21 cellular contexts compared by ENCODE assay signal in the genomic region with DNA sequence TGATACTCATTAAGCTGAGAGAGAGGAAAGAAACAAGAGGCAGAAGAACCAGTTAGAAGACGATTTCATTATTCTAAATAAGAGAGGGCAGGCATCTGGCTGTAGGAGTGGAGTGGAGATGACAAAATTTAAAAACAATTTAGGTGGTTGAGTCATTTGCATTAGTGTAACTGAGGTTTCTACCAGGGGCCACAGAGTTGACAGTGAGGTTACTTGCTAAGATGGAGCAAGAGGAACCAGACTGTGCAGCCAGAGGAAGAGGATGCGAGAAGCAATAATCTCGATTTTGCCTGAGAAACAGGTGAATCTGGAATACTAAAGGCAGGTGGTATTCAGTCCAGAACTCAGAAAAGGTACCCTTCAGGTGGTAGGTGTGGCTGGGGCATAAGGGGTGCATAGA.
DNase-seq lines count a peak whose midpoint lies in the region; ATAC-seq lines count a peak whose summit lies in the region.
"Had no signal": no experiment of that assay in that cellular context is flagged by ENCODE, and none has a peak within 500 bp of the region (broad histone marks: within the 10 kb centered on the region; RNA-seq: fewer than 3 reads in every experiment).

No MANE protein-coding gene starts in this region.

- no peak for DNase-seq in activated naive CD4-positive, alpha-beta T cell treated with anti-CD3 and anti-CD28 coated beads for 36 hours
- no peak for DNase-seq in activated naive CD4-positive, alpha-beta T cell (lab: John Stamatoyannopoulos, UW)
- DNase-seq in activated T-helper 1 cell treated with anti-CD3 and anti-CD28 coated beads, Interleukin-12 subunit alpha, Interleukin-12 subunit beta, Interleukin-2, Interleukin-4 antibody, amounts not matched to agents 30 ng/mL and 10 ng/mL and 1 ng/mL, durations not matched to agents 14 hours and 24 hours and 36 hours (ENCODE audit: low spot score): no peak
- DNase-seq in stimulated activated naive B cell treated with anti-CD40 and anti-IgM and Interleukin-4, amounts not matched to agents 10 μg/mL and 1 μg/mL and 100 μg/mL, for 72 hours: no peak
- DNase-seq in T-helper 2 cell: no peak
- DNase-seq: BE2C, EL, GF-D8, Karpas-422, NCI-H1694, NCI-H2081, NCI-H2171, NCI-H345, NCI-H524, NCI-H82, OCI-M1 had no signal

- ATAC-seq in GM18498 (IDR thresholded peaks at IDR 0.05; ENCODE audit: unreplicated experiment) (peak; percentile 65), HG02885 (IDR thresholded peaks at IDR 0.05; ENCODE audit: poor library complexity, unreplicated experiment) (no peak)
- ATAC-seq in stimulated activated naive B cell treated with anti-CD40 and anti-IgM and Interleukin-4, amounts not matched to agents 10 μg/mL and 1 μg/mL and 100 μg/mL, for 72 hours (replicated peaks): peak; percentile 29 to 60
- ATAC-seq: A549, HCT116, Right ventricle myocardium inferior had no signal

- CTCF ChIA-PET in activated naive CD4-positive, alpha-beta T cell treated with anti-CD3 and anti-CD28 coated beads for 36 hours (lab: Charles Lee): no interaction called here

- peaks cover 58% of the 10 kb centered on the region for H3K4me1 Mint-ChIP-seq in activated naive CD4-positive, alpha-beta T cell treated with anti-CD3 and anti-CD28 coated beads for 36 hours (ENCODE audit: low read depth)
- peaks cover 40% of the 10 kb centered on the region for H3K4me1 Mint-ChIP-seq in activated T-helper 1 cell treated with anti-CD3 and anti-CD28 coated beads, Interleukin-12 subunit alpha, Interleukin-12 subunit beta, Interleukin-2, Interleukin-4 antibody, amounts not matched to agents 30 ng/mL and 10 ng/mL and 1 ng/mL, durations not matched to agents 14 hours and 24 hours and 36 hours (ENCODE audit: low read depth)
- peaks cover 13 to 77% of the 10 kb centered on the region in 2 donors for H3K4me1 Mint-ChIP-seq in stimulated activated naive B cell treated with anti-CD40 and anti-IgM and Interleukin-4, amounts not matched to agents 10 μg/mL and 1 μg/mL and 100 μg/mL, for 72 hours

- peaks cover 3% of the 10 kb centered on the region for H3K9me3 Mint-ChIP-seq in activated naive CD4-positive, alpha-beta T cell treated with anti-CD3 and anti-CD28 coated beads for 36 hours
- peaks cover 12% of the 10 kb centered on the region for H3K9me3 Mint-ChIP-seq in activated T-helper 1 cell treated with anti-CD3 and anti-CD28 coated beads, Interleukin-12 subunit alpha, Interleukin-12 subunit beta, Interleukin-2, Interleukin-4 antibody, amounts not matched to agents 30 ng/mL and 10 ng/mL and 1 ng/mL, durations not matched to agents 14 hours and 24 hours and 36 hours
- peaks cover 4 to 7% of the 10 kb centered on the region in 2 donors for H3K9me3 Mint-ChIP-seq in stimulated activated naive B cell treated with anti-CD40 and anti-IgM and Interleukin-4, amounts not matched to agents 10 μg/mL and 1 μg/mL and 100 μg/mL, for 72 hours

- H3K27ac Mint-ChIP-seq in activated naive CD4-positive, alpha-beta T cell treated with anti-CD3 and anti-CD28 coated beads for 36 hours: peak overlapping the region; percentile 31
- H3K27ac Mint-ChIP-seq in activated T-helper 1 cell treated with anti-CD3 and anti-CD28 coated beads, Interleukin-12 subunit alpha, Interleukin-12 subunit beta, Interleukin-2, Interleukin-4 antibody, amounts not matched to agents 30 ng/mL and 10 ng/mL and 1 ng/mL, durations not matched to agents 14 hours and 24 hours and 36 hours: peak overlapping the region; percentile 82
- no peak overlapping the region for H3K27ac Mint-ChIP-seq in stimulated activated naive B cell treated with anti-CD40 and anti-IgM and Interleukin-4, amounts not matched to agents 10 μg/mL and 1 μg/mL and 100 μg/mL, for 72 hours

- H3K4me3 Mint-ChIP-seq in activated naive CD4-positive, alpha-beta T cell treated with anti-CD3 and anti-CD28 coated beads for 36 hours: no peak overlapping the region
- H3K4me3 Mint-ChIP-seq in activated T-helper 1 cell treated with anti-CD3 and anti-CD28 coated beads, Interleukin-12 subunit alpha, Interleukin-12 subunit beta, Interleukin-2, Interleukin-4 antibody, amounts not matched to agents 30 ng/mL and 10 ng/mL and 1 ng/mL, durations not matched to agents 14 hours and 24 hours and 36 hours: peak overlapping the region; percentile 62
- H3K4me3 Mint-ChIP-seq in stimulated activated naive B cell treated with anti-CD40 and anti-IgM and Interleukin-4, amounts not matched to agents 10 μg/mL and 1 μg/mL and 100 μg/mL, for 72 hours: peak overlapping the region in 1 of 2 donors; percentile 34

- intact Hi-C loops in activated naive CD4-positive, alpha-beta T cell treated with anti-CD3 and anti-CD28 coated beads for 36 hours (cut with micrococcal nuclease): no loop called here
- intact Hi-C loops in activated T-helper 1 cell treated with anti-CD3 and anti-CD28 coated beads, Interleukin-12 subunit alpha, Interleukin-12 subunit beta, Interleukin-2, Interleukin-4 antibody, amounts not matched to agents 30 ng/mL and 10 ng/mL and 1 ng/mL, durations not matched to agents 14 hours and 24 hours and 36 hours (cut with micrococcal nuclease): loop anchor here (1.0 kb wide), 1 partner anchor 38 kb away; no protein-coding TSS in a partner anchor

- H3K27me3 Mint-ChIP-seq in activated naive CD4-positive, alpha-beta T cell treated with anti-CD3 and anti-CD28 coated beads for 36 hours (ENCODE audit: low read depth): no peaks in the 10 kb centered on the region
- H3K27me3 Mint-ChIP-seq in activated T-helper 1 cell treated with anti-CD3 and anti-CD28 coated beads, Interleukin-12 subunit alpha, Interleukin-12 subunit beta, Interleukin-2, Interleukin-4 antibody, amounts not matched to agents 30 ng/mL and 10 ng/mL and 1 ng/mL, durations not matched to agents 14 hours and 24 hours and 36 hours (ENCODE audit: insufficient read depth): no peaks in the 10 kb centered on the region
- H3K27me3 Mint-ChIP-seq in stimulated activated naive B cell treated with anti-CD40 and anti-IgM and Interleukin-4, amounts not matched to agents 10 μg/mL and 1 μg/mL and 100 μg/mL, for 72 hours: peaks cover 0 to 7% of the 10 kb centered on the region in 2 donors

- H3K36me3 Mint-ChIP-seq in activated naive CD4-positive, alpha-beta T cell treated with anti-CD3 and anti-CD28 coated beads for 36 hours (ENCODE audit: low read depth): peaks cover 17% of the 10 kb centered on the region
- peaks cover 30% of the 10 kb centered on the region for H3K36me3 Mint-ChIP-seq in activated T-helper 1 cell treated with anti-CD3 and anti-CD28 coated beads, Interleukin-12 subunit alpha, Interleukin-12 subunit beta, Interleukin-2, Interleukin-4 antibody, amounts not matched to agents 30 ng/mL and 10 ng/mL and 1 ng/mL, durations not matched to agents 14 hours and 24 hours and 36 hours (ENCODE audit: low read depth)
- peaks cover 18 to 20% of the 10 kb centered on the region in 2 donors for H3K36me3 Mint-ChIP-seq in stimulated activated naive B cell treated with anti-CD40 and anti-IgM and Interleukin-4, amounts not matched to agents 10 μg/mL and 1 μg/mL and 100 μg/mL, for 72 hours
